15 cellular contexts compared by ENCODE assay signal in genomic region chr15:60614028-60614427, GRCh38.
A peak's percentile ranks its signal among the peaks of the same experiment; 100 is the strongest.
DNase-seq lines count a peak whose midpoint lies in the region; ATAC-seq, FAIRE-seq and TF ChIP-seq lines count a peak whose summit lies in the region.
"Had no signal": no experiment of that assay in that cellular context is flagged by ENCODE, and none has a peak within 500 bp of the region (broad histone marks: within the 10 kb centered on the region; RNA-seq: fewer than 3 reads in every experiment).

No MANE protein-coding gene starts in this region.

- no peak overlapping the region for H3K9ac ChIP-seq in SK-N-SH
- no peak overlapping the region for H3K9ac ChIP-seq in H1 (replicated peaks in 1 of 4; ENCODE audit: extremely low read depth in 1 of 4, low read depth in 3 of 4, low read length in 3 of 4)
- H3K9ac ChIP-seq: GM23248 had no signal

- peaks cover 0 to 10% of the 10 kb centered on the region in 2 experiments; a peak in 2 of 4 replicates for H3K4me1 ChIP-seq in SK-N-SH (ENCODE audit: control insufficient read depth in 1 of 2, insufficient read depth in 2 of 2, low read depth in 1 of 2, low read length in 1 of 2)
- H3K4me1 ChIP-seq in H1 (replicated peaks in 1 of 4; ENCODE audit: control insufficient read depth in 3 of 4, insufficient read depth in 4 of 4, low read length in 3 of 4) = peaks cover 3 to 11% (median 9%) of the 10 kb centered on the region in 4 experiments; a peak in 6 of 7 replicates

- H3K18ac ChIP-seq in H1 (ENCODE audit: extremely low read depth, low read length) = no peak overlapping the region

- no peak overlapping the region for H3K56ac ChIP-seq in H1 (replicated peaks; ENCODE audit: insufficient read length, low read depth, low read length)

- TF ChIP-seq CTCF in SK-N-SH (IDR thresholded peaks at IDR 0.05) (no peak), H1 (IDR thresholded peaks at IDR 0.05; ENCODE audit: control extremely low read depth in 1 of 3, insufficient read depth in 1 of 3, low read depth in 1 of 3, low read length in 3 of 3) (no peak)

- H3K9me3 ChIP-seq in SK-N-SH (no peaks in the 10 kb centered on the region), H1 (ENCODE audit: insufficient read depth in 2 of 2, low read depth in 1 of 2, low read length in 1 of 2) (no peaks in the 10 kb centered on the region; a peak in 1 of 4 replicates), MG63 (no peaks in the 10 kb centered on the region)
- H3K9me3 ChIP-seq: Caco-2 had no signal

- H3K36me3 ChIP-seq in SK-N-SH (replicated peaks in 1 of 2; ENCODE audit: control insufficient read depth in 1 of 2, insufficient read depth in 2 of 2, low read length in 1 of 2) (no peaks in the 10 kb centered on the region), H1 (ENCODE audit: control insufficient read depth in 2 of 4, insufficient read depth in 4 of 4, low read length in 3 of 4) (no peaks in the 10 kb centered on the region), MG63 (no peaks in the 10 kb centered on the region)

- H4K91ac ChIP-seq in H1 (replicated peaks; ENCODE audit: insufficient read length, low read length) = peak overlapping the region; percentile 20

- H3K4me2 ChIP-seq in SK-N-SH (no peak overlapping the region), H1 (ENCODE audit: insufficient read depth in 1 of 2, low read depth in 2 of 2, low read length in 2 of 2) (no peak overlapping the region)

- no peak overlapping the region for H4K5ac ChIP-seq in H1 (ENCODE audit: insufficient read length, low read depth, low read length)

- H3K79me1 ChIP-seq in H1 (ENCODE audit: low read depth, low read length) = no peaks in the 10 kb centered on the region

- H3K4me3 ChIP-seq in SK-N-SH (ENCODE audit: low read depth in 2 of 2, low read length in 1 of 2) = no peak overlapping the region
- no peak overlapping the region for H3K4me3 ChIP-seq in H1 (ENCODE audit: extremely low read depth in 1 of 4, insufficient read depth in 2 of 4, low read depth in 3 of 4, low read length in 4 of 4)
- H3K4me3 ChIP-seq in MG63 = no peak overlapping the region
- H3K4me3 ChIP-seq: GM23248 had no signal

- H3K27me3 ChIP-seq in SK-N-SH (ENCODE audit: insufficient read depth) = no peaks in the 10 kb centered on the region; the same call in 1 of the 2 replicates
- H3K27me3 ChIP-seq in H1 (replicated peaks in 1 of 4; ENCODE audit: control insufficient read depth in 3 of 4, extremely low read depth in 1 of 4, insufficient read depth in 3 of 4, low read length in 3 of 4) = no peaks in the 10 kb centered on the region; a peak in 1 of 7 replicates
- H3K27me3 ChIP-seq in MG63 = 0 out of 2 replicates have a peak, but pooled peaks cover 4% of the 10 kb centered on the region

- H3K14ac ChIP-seq in H1 (ENCODE audit: insufficient read length) = no peak overlapping the region

- no peak overlapping the region for H4K8ac ChIP-seq in H1 (ENCODE audit: extremely low read depth, insufficient read depth, low read length)

- H2BK12ac ChIP-seq in H1 (ENCODE audit: low read depth, low read length) = no peak overlapping the region

- H2BK5ac ChIP-seq in H1 (ENCODE audit: low read depth, low read length) = no peak overlapping the region

- H3F3A ChIP-seq in SK-N-SH (replicated peaks; ENCODE audit: insufficient read depth) = no peaks in the 10 kb centered on the region

- FAIRE-seq in H1 (lab: Jason Lieb, UNC) (no peak), frontal cortex (lab: Jason Lieb, UNC) (no peak), GM12891 (lab: Jason Lieb, UNC) (no peak)

- no peaks in the 10 kb centered on the region for H3K79me2 ChIP-seq in SK-N-SH (ENCODE audit: insufficient read depth)
- H3K79me2 ChIP-seq in H1 (ENCODE audit: control insufficient read depth in 1 of 2, insufficient read depth in 2 of 2, low read length in 2 of 2) = no peaks in the 10 kb centered on the region

- DNase-seq in SK-N-SH (peak; percentile 41), H1 (ENCODE audit: low read depth in 1 of 2, low spot score in 2 of 2) (no peak), lung microvascular endothelial cell (ENCODE audit: low read depth in 2 of 2) (peak; percentile 18 to 28), frontal cortex (ENCODE audit: low spot score in 2 of 2) (no peak), MG63 (no peak), GM12891 (ENCODE audit: insufficient read length, low spot score) (no peak)
- DNase-seq: Caco-2; CD8-positive, alpha-beta memory T cell; DND-41; GDM1; GM23248; H7 had no signal

- 23% methylated on average over 3 of the region's 3 CpGs for WGBS in SK-N-SH (ENCODE audit: low lambda C conversion rate)
- WGBS in H1 (ENCODE audit: extremely low coverage in 1 of 2, insufficient coverage in 1 of 2, insufficient read length in 1 of 2, insufficient replicate concordance in 2 of 2, low coverage in 1 of 2, low lambda C conversion rate in 2 of 2, missing lambda C conversion rate in 1 of 2), 2 experiments = 93% methylated on average over 3 of the region's 3 CpGs; no CpG with 5 or more reads in 1 of the 2 experiments

- no peak overlapping the region for H3K4ac ChIP-seq in H1 (replicated peaks; ENCODE audit: insufficient read length, low read depth, low read length)

- no peak for TF ChIP-seq RAD21 in SK-N-SH (IDR thresholded peaks at IDR 0.05; ENCODE audit: low read length)
- TF ChIP-seq RAD21 in H1 (IDR thresholded peaks at IDR 0.05 in 1 of 2, conservative IDR thresholded peaks at IDR 0.05 in 1 of 2; ENCODE audit: low read depth in 2 of 2, low read length in 2 of 2) = no peak

- H3K23ac ChIP-seq in H1 (ENCODE audit: insufficient read length) = no peak overlapping the region

- H4K20me1 ChIP-seq in SK-N-SH (ENCODE audit: insufficient read depth) (no peaks in the 10 kb centered on the region), H1 (replicated peaks in 1 of 2; ENCODE audit: control insufficient read depth in 1 of 2, insufficient read depth in 2 of 2, low read length in 2 of 2) (no peaks in the 10 kb centered on the region)

- POLR2A ChIA-PET in SK-N-SH (lab: Yijun Ruan, JAX) = no interaction called here
- POLR2A ChIA-PET in H1 (lab: Charles Lee; ENCODE audit: partially characterized antibody) = no interaction called here

- TF ChIP-seq EP300 in SK-N-SH (IDR thresholded peaks at IDR 0.05; ENCODE audit: borderline replicate concordance in 1 of 2, low read depth in 1 of 2, low read length in 1 of 2) (peak in 1 of 2 experiments; percentile 23; a peak in 1 of 4 replicates), H1 (IDR thresholded peaks at IDR 0.05; ENCODE audit: borderline replicate concordance in 1 of 2, low read depth in 2 of 2, low read length in 2 of 2) (no peak)

- ATAC-seq in SK-N-SH treated with all-trans-retinoic acid at 6 μM for 48 hours (no peak), GM19455 (IDR thresholded peaks at IDR 0.05; ENCODE audit: unreplicated experiment) (no peak)

- H2AK5ac ChIP-seq in H1 (ENCODE audit: low read depth, low read length) = no peak overlapping the region

- 0 out of 2 replicates have a peak overlapping the region, but pooled peaks have one; percentile 43 for H2BK20ac ChIP-seq in H1 (ENCODE audit: low read length)

- H3K23me2 ChIP-seq in H1 (ENCODE audit: low read depth, low read length) = no peaks in the 10 kb centered on the region; the same call in 1 of the 2 replicates

- H3K27ac ChIP-seq in SK-N-SH (ENCODE audit: low read depth in 2 of 2, low read length in 1 of 2) (peak overlapping the region in 1 of 2 experiments; percentile 58; a peak in 1 of 4 replicates), H1 (ENCODE audit: low read depth, low read length) (no peak overlapping the region)
- H3K27ac ChIP-seq: 22Rv1, GM23248 had no signal

- H2BK120ac ChIP-seq in H1 (replicated peaks; ENCODE audit: low read depth, low read length) = no peak overlapping the region

- CTCF ChIA-PET in SK-N-SH (lab: Yijun Ruan, JAX) (no interaction called here), H1 (lab: Charles Lee; ENCODE audit: partially characterized antibody) (no interaction called here)

- TF ChIP-seq POLR2A in H1 (IDR thresholded peaks at IDR 0.05; ENCODE audit: control extremely low read depth in 1 of 2, low read depth in 2 of 2, low read length in 2 of 2) (no peak), GM12891 (IDR thresholded peaks at IDR 0.05; ENCODE audit: low read depth, low read length) (no peak)

- no peaks in the 10 kb centered on the region for H3K9me2 ChIP-seq in SK-N-SH

- no peak overlapping the region for H2BK15ac ChIP-seq in H1 (ENCODE audit: low read length)

- no peak overlapping the region for H2AFZ ChIP-seq in SK-N-SH (ENCODE audit: low read depth)
- H2AFZ ChIP-seq in H1 (ENCODE audit: low read length) = no peak overlapping the region
- H2AFZ ChIP-seq: GM23248 had no signal

TF ChIP-seq in SK-N-SH, 30 proteins besides CTCF, POLR2A, EP300 and RAD21:
- TF ChIP-seq GATA2 (CRISPR knock-in tag; IDR thresholded peaks at IDR 0.05) (peak; percentile 72), JUND (IDR thresholded peaks at IDR 0.05) (no peak)

TF ChIP-seq in H1, 55 proteins besides CTCF, POLR2A, EP300 and RAD21 (continues in another document):
- TF ChIP-seq CTBP2 (IDR thresholded peaks at IDR 0.05; ENCODE audit: borderline replicate concordance, insufficient read depth, insufficient read length, low read length) = no peak
- TF ChIP-seq RXRA (IDR thresholded peaks at IDR 0.05; ENCODE audit: insufficient read depth, low read depth, low read length) = no peak
- TF ChIP-seq EGR1 (IDR thresholded peaks at IDR 0.05; ENCODE audit: borderline replicate concordance, low read depth, low read length) = no peak
- TF ChIP-seq RFX5 (IDR thresholded peaks at IDR 0.05; ENCODE audit: borderline replicate concordance, low read depth, low read length) = no peak
- no peak for TF ChIP-seq ZNF274 (IDR thresholded peaks at IDR 0.05; ENCODE audit: borderline replicate concordance, extremely low read depth, low read length)
- no peak for TF ChIP-seq SAP30 (IDR thresholded peaks at IDR 0.05; ENCODE audit: insufficient read depth, insufficient replicate concordance, low read length)
- TF ChIP-seq FOSL1 (IDR thresholded peaks at IDR 0.05; ENCODE audit: insufficient read depth, low read depth, low read length) = no peak
- TF ChIP-seq TCF12 (IDR thresholded peaks at IDR 0.05; ENCODE audit: low read depth, low read length) = no peak
- TF ChIP-seq SUZ12 (IDR thresholded peaks at IDR 0.05; ENCODE audit: low read length) = no peak

TF ChIP-seq in GM12891, 5 proteins besides CTCF, POLR2A, EP300 and RAD21:
- TF ChIP-seq SPI1 (IDR thresholded peaks at IDR 0.05; ENCODE audit: low read depth, low read length) (no peak), PAX5 (IDR thresholded peaks at IDR 0.05; ENCODE audit: insufficient read depth, low read length, severe bottlenecking) (no peak), TAF1 (IDR thresholded peaks at IDR 0.05; ENCODE audit: low read depth, low read length) (no peak), POLR2AphosphoS5 (IDR thresholded peaks at IDR 0.05; ENCODE audit: low read depth, low read length) (no peak), POU2F2 (IDR thresholded peaks at IDR 0.05; ENCODE audit: low read depth, low read length) (no peak)

Comparison
In these comparisons a context has a peak if more than half of its experiments do, and no peak if none do; other contexts are left out.
1. DNase-seq: peak in SK-N-SH (single experiment) and lung microvascular endothelial cell (2 of 2); none in H1 (0 of 2), frontal cortex (0 of 2), MG63 (single experiment) and GM12891 (single experiment).